19 cellular contexts compared by ENCODE assay signal in the genomic region with DNA sequence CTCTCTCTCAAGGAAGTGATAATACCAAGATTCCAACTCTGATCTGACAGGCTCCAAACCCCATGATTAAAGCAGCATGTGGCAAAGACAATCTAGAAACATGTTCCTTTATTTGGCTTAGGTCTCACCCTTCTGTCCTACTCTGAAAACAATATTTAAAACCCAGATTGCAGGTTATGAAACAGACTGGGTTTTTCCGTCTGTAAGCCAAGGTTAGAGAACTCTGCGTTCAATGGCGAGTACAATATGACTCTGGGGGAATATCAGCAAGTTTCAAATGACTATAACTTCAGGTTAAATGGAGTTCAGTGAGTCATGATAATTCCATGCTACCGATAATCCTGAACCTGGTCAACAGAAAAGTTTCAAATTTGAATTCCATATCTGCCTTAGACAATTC. TPM values are rescaled to one million over a fixed set of nuclear protein-coding genes. Genes with fewer than 3 reads are reported as not detected.
A peak's percentile ranks its signal among the peaks of the same experiment; 100 is the strongest.
DNase-seq lines count a peak whose midpoint lies in the region; ATAC-seq, FAIRE-seq and TF ChIP-seq lines count a peak whose summit lies in the region.
"Had no signal": no experiment of that assay in that cellular context is flagged by ENCODE, and none has a peak within 500 bp of the region (broad histone marks: within the 10 kb centered on the region; RNA-seq: fewer than 3 reads in every experiment).

No MANE protein-coding gene starts in this region.

- H3K9me3 ChIP-seq in testis (no peaks in the 10 kb centered on the region), pancreas (no peaks in the 10 kb centered on the region), suprapubic skin (no peaks in the 10 kb centered on the region)
- H3K9me3 ChIP-seq: ovary had no signal

- H3K27ac ChIP-seq in testis (peak overlapping the region; percentile 25 to 51), pancreas (no peak overlapping the region), suprapubic skin (no peak overlapping the region)
- H3K27ac ChIP-seq: ovary had no signal

- peaks cover 6% of the 10 kb centered on the region for H3K36me3 Mint-ChIP-seq in activated naive CD8-positive, alpha-beta T cell treated with anti-CD3 and anti-CD28 coated beads, Interleukin-2, amount 50 U/mL, for 24 hours (ENCODE audit: low read depth)
- peaks cover 23% of the 10 kb centered on the region for H3K36me3 Mint-ChIP-seq in activated naive CD8-positive, alpha-beta T cell treated with anti-CD3 and anti-CD28 coated beads for 36 hours

- TF ChIP-seq EP300 in suprapubic skin (IDR thresholded peaks at IDR 0.05), result no peak

- no peaks in the 10 kb centered on the region for H3K4me1 ChIP-seq in testis
- no peaks in the 10 kb centered on the region for H3K4me1 ChIP-seq in pancreas
- peaks cover 3% of the 10 kb centered on the region for H3K4me1 ChIP-seq in suprapubic skin

- no peaks in the 10 kb centered on the region for H3K27me3 Mint-ChIP-seq in activated naive CD8-positive, alpha-beta T cell treated with anti-CD3 and anti-CD28 coated beads, Interleukin-2, amount 50 U/mL, for 24 hours
- H3K27me3 Mint-ChIP-seq in activated naive CD8-positive, alpha-beta T cell treated with anti-CD3 and anti-CD28 coated beads for 36 hours, result no peaks in the 10 kb centered on the region
- H3K27me3 Mint-ChIP-seq: IgD-negative memory B cell had no signal

- no peak overlapping the region for H3K27ac Mint-ChIP-seq in activated naive CD8-positive, alpha-beta T cell treated with anti-CD3 and anti-CD28 coated beads, Interleukin-2, amount 50 U/mL, for 24 hours
- no peak overlapping the region for H3K27ac Mint-ChIP-seq in activated naive CD8-positive, alpha-beta T cell treated with anti-CD3 and anti-CD28 coated beads for 36 hours
- H3K27ac Mint-ChIP-seq: CD8-positive, alpha-beta T cell; IgD-negative memory B cell had no signal

- WGBS in testis, 2 donors, result 43 to 58% methylated on average over 4 of the region's 4 CpGs
- 90 to 92% methylated on average over 4 of the region's 4 CpGs for WGBS in pancreas, 2 donors
- 74% methylated on average over 4 of the region's 4 CpGs for whole genome bisulfite sequencing in suprapubic skin

- no peaks in the 10 kb centered on the region for H3K9me3 Mint-ChIP-seq in activated naive CD8-positive, alpha-beta T cell treated with anti-CD3 and anti-CD28 coated beads, Interleukin-2, amount 50 U/mL, for 24 hours
- no peaks in the 10 kb centered on the region for H3K9me3 Mint-ChIP-seq in activated naive CD8-positive, alpha-beta T cell treated with anti-CD3 and anti-CD28 coated beads for 36 hours
- H3K9me3 Mint-ChIP-seq: CD8-positive, alpha-beta T cell; IgD-negative memory B cell had no signal

- H3K4me3 ChIP-seq in testis (no peak overlapping the region), pancreas (no peak overlapping the region), suprapubic skin (no peak overlapping the region)
- H3K4me3 ChIP-seq: ovary had no signal

- no peak for FAIRE-seq in pancreas (lab: Jason Lieb, UNC)

- H3K27me3 ChIP-seq in testis, result no peaks in the 10 kb centered on the region
- H3K27me3 ChIP-seq in pancreas, result no peaks in the 10 kb centered on the region
- no peaks in the 10 kb centered on the region for H3K27me3 ChIP-seq in suprapubic skin
- H3K27me3 ChIP-seq: ovary had no signal

- ATAC-seq in activated naive CD8-positive, alpha-beta T cell treated with anti-CD3 and anti-CD28 coated beads, Interleukin-2, amount 50 U/mL, for 24 hours, result peak; percentile 24
- peak; percentile 77 for ATAC-seq in HG02588 (IDR thresholded peaks at IDR 0.05; ENCODE audit: unreplicated experiment)
- ATAC-seq in HG03565 (IDR thresholded peaks at IDR 0.05; ENCODE audit: unreplicated experiment), result peak; percentile 65
- ATAC-seq in pancreas, result no peak
- ATAC-seq: CD8-positive, alpha-beta T cell; PC-3; SK-N-SH treated with all-trans-retinoic acid at 6 μM for 48 hours had no signal

- no peak overlapping the region for H3K4me3 Mint-ChIP-seq in activated naive CD8-positive, alpha-beta T cell treated with anti-CD3 and anti-CD28 coated beads, Interleukin-2, amount 50 U/mL, for 24 hours
- no peak overlapping the region for H3K4me3 Mint-ChIP-seq in activated naive CD8-positive, alpha-beta T cell treated with anti-CD3 and anti-CD28 coated beads for 36 hours
- H3K4me3 Mint-ChIP-seq: CD8-positive, alpha-beta T cell; IgD-negative memory B cell had no signal

- peaks cover 6% of the 10 kb centered on the region for H3K4me1 Mint-ChIP-seq in activated naive CD8-positive, alpha-beta T cell treated with anti-CD3 and anti-CD28 coated beads, Interleukin-2, amount 50 U/mL, for 24 hours
- peaks cover 11% of the 10 kb centered on the region for H3K4me1 Mint-ChIP-seq in activated naive CD8-positive, alpha-beta T cell treated with anti-CD3 and anti-CD28 coated beads for 36 hours

- intact Hi-C loops in testis (cut with DNase I; ENCODE audit: low total_unique reads), result no loop called here
- intact Hi-C loops in pancreas (cut with DNase I), result no loop called here

- TF ChIP-seq POLR2A in testis (IDR thresholded peaks at IDR 0.05), result no peak
- no peak for TF ChIP-seq POLR2A in suprapubic skin (IDR thresholded peaks at IDR 0.05)

- H3K36me3 ChIP-seq in testis (ENCODE audit: low read depth, missing control alignments) (no peaks in the 10 kb centered on the region), pancreas (no peaks in the 10 kb centered on the region), suprapubic skin (peaks cover 9% of the 10 kb centered on the region)
- H3K36me3 ChIP-seq: ovary had no signal

- TF ChIP-seq CTCF in testis (IDR thresholded peaks at IDR 0.05) (no peak), pancreas (IDR thresholded peaks at IDR 0.05) (no peak), suprapubic skin (IDR thresholded peaks at IDR 0.05) (no peak)

- no peak for DNase-seq in activated naive CD8-positive, alpha-beta T cell treated with anti-CD3 and anti-CD28 coated beads, Interleukin-2, amount 50 U/mL, for 24 hours
- DNase-seq in activated naive CD8-positive, alpha-beta T cell treated with anti-CD3 and anti-CD28 coated beads for 36 hours, result no peak
- DNase-seq in testis, result no peak
- DNase-seq in pancreas, result no peak
- DNase-seq in NCI-H524 (lab: John Stamatoyannopoulos, UW), result no peak
- no peak for DNase-seq in suprapubic skin (ENCODE audit: low spot score in 2 of 2)
- DNase-seq: 8988T; activated gamma-delta T cell treated with Interleukin-2 at 50 U/mL for 16 hours; CD8-positive, alpha-beta T cell; effector CD8-positive, alpha-beta T cell; GOT3; NCI-H1105 treated with DMSO at 0.1 percent for 48 hours; NCI-H446 treated with DMSO at 0.1 percent for 48 hours; ovary; PC-3 had no signal

RNA-seq across cellular contexts. Expression of a gene that starts 50.8 kb away (rescaled TPM):
- 10 to 100 TPM; 28.6 to 29.1 TPM for total RNA-seq in activated naive CD8-positive, alpha-beta T cell treated with anti-CD3 and anti-CD28 coated beads for 36 hours
- total RNA-seq in testis (10 to 100 TPM; 40.1 to 45.4 TPM), pancreas (10 to 100 TPM in 1 of 6 donors, 1 to 10 TPM in 5; 5.8 to 11.0 (median 8.3) TPM), suprapubic skin (10 to 100 TPM; 16.1 to 30.1 (median 24.0) TPM)
- polyA plus RNA-seq in testis (ENCODE audit: insufficient read depth, low read depth, low replicate concordance) (52.6 TPM), pancreas (10 to 100 TPM in 1 of 2 donors, 1 to 10 TPM in 1; 5.3 to 11.1 TPM)

RNA-seq across cellular contexts. Expression of a gene that starts 51.0 kb away (rescaled TPM):
- total RNA-seq in activated naive CD8-positive, alpha-beta T cell treated with anti-CD3 and anti-CD28 coated beads for 36 hours, result 100 to 1,000 TPM; 198 to 210 TPM
- 10 to 100 TPM; 73.2 to 80.1 TPM for total RNA-seq in testis
- polyA plus RNA-seq in testis (ENCODE audit: insufficient read depth, low read depth, low replicate concordance), result 34.0 TPM
- total RNA-seq in pancreas, result 10 to 100 TPM; 25.1 to 51.8 (median 33.3) TPM
- polyA plus RNA-seq in pancreas, result 10 to 100 TPM in 1 of 2 donors, 1 to 10 TPM in 1; 9.6 to 16.6 TPM
- 10 to 100 TPM; 70.6 to 87.5 (median 75.8) TPM for total RNA-seq in suprapubic skin

Comparison
In these comparisons a context has a peak if more than half of its experiments do, and no peak if none do; other contexts are left out.
1. ATAC-seq: peak in activated naive CD8-positive, alpha-beta T cell treated with anti-CD3 and anti-CD28 coated beads, Interleukin-2, amount 50 U/mL, for 24 hours (single experiment), HG02588 (single experiment) and HG03565 (single experiment); none in pancreas (0 of 4).
2. H3K27ac ChIP-seq: peak in testis (2 of 2); none in pancreas (0 of 4) and suprapubic skin (single experiment).